In the genomic region with DNA sequence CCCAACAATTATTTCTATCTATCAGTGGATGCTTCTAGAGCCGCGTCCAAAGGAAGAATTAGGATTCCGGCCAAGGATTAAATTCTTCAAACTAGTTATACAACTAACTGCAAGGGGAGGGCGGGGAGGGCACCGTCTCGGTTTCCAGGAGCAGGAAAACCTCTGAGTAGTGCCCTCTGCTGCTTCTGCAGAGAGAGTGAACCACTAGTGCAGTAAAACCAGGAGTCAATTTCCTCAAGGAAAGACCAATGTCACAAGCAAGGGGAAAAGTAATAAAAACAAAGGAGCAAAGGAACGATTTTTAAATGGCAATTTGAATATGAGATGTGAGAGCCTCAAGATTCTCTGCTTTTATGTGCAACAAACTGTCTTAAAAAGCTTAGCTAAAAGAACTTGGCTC, we compare ENCODE assay signal across 9 cellular contexts. TPM values are rescaled to one million over a fixed set of nuclear protein-coding genes. Genes with fewer than 3 reads are reported as not detected.
DNase-seq lines count a peak whose midpoint lies in the region; ATAC-seq and TF ChIP-seq lines count a peak whose summit lies in the region.
"Had no signal": no experiment of that assay in that cellular context is flagged by ENCODE, and none has a peak within 500 bp of the region (broad histone marks: within the 10 kb centered on the region; RNA-seq: fewer than 3 reads in every experiment).

No MANE protein-coding gene starts in this region.

- DNase-seq in AG20443 (ENCODE audit: low spot score), result peak; percentile 76
- peak; percentile 17 for DNase-seq in MG63
- DNase-seq in endothelial cell (ENCODE audit: low spot score), result peak; percentile 26
- DNase-seq in myocyte (ENCODE audit: low read depth), result peak; percentile 33
- DNase-seq in stimulated activated CD4-positive, alpha-beta T cell treated with anti-CD3 and anti-CD28 coated beads, Interleukin-4, amount 100 ng/mL, for 1 hour, result no peak
- DNase-seq: NCI-H1694 treated with DMSO at 0.1 percent for 48 hours had no signal

- no peak overlapping the region for H3K4me3 ChIP-seq in MG63

- ATAC-seq in GM18858 (IDR thresholded peaks at IDR 0.05; ENCODE audit: unreplicated experiment) (no peak), GM18511 (IDR thresholded peaks at IDR 0.05; ENCODE audit: unreplicated experiment) (no peak), HG02852 (IDR thresholded peaks at IDR 0.05; ENCODE audit: unreplicated experiment) (no peak)

- no peaks in the 10 kb centered on the region for H3K9me3 ChIP-seq in MG63

- no peaks in the 10 kb centered on the region for H3K27me3 ChIP-seq in MG63

- TF ChIP-seq CTCF in endothelial cell (IDR thresholded peaks at IDR 0.05; ENCODE audit: unreplicated experiment), result no peak

- H3K4me1 Mint-ChIP-seq in endothelial cell (ENCODE audit: unreplicated experiment), result peaks cover 14% of the 10 kb centered on the region

- no peaks in the 10 kb centered on the region for H3K36me3 ChIP-seq in MG63

- no peak overlapping the region for H3K4me3 Mint-ChIP-seq in endothelial cell (ENCODE audit: unreplicated experiment)

- no peaks in the 10 kb centered on the region for H3K9me3 Mint-ChIP-seq in endothelial cell (ENCODE audit: unreplicated experiment)

- no peaks in the 10 kb centered on the region for H3K27me3 Mint-ChIP-seq in endothelial cell (ENCODE audit: unreplicated experiment)

- H3K27ac Mint-ChIP-seq in endothelial cell (ENCODE audit: unreplicated experiment), result no peak overlapping the region

- H3K36me3 Mint-ChIP-seq in endothelial cell (ENCODE audit: low read depth, unreplicated experiment), result no peaks in the 10 kb centered on the region

RNA-seq across cellular contexts. Expression of a gene that starts 16.5 kb away (rescaled TPM):
- total RNA-seq in MG63 (2014; rRNA removed; shearing (Covaris generic); ENCODE audit: low replicate concordance), result 42.3 and 69.9 TPM in 2 replicates
- total RNA-seq in endothelial cell (ENCODE audit: unreplicated experiment) (43.7 TPM), myocyte (23.6 and 23.9 TPM in 2 replicates)
- polyA plus RNA-seq in myocyte (2012), result 18.7 TPM

RNA-seq across cellular contexts. Expression of a gene that starts 43.1 kb away (rescaled TPM):
- total RNA-seq in MG63 (2014; rRNA removed; shearing (Covaris generic); ENCODE audit: low replicate concordance), result 1.1 and 1.8 TPM in 2 replicates
- total RNA-seq in endothelial cell (ENCODE audit: unreplicated experiment) (9.8 TPM), myocyte (12.3 and 22.7 TPM in 2 replicates)
- 3.4 TPM for polyA plus RNA-seq in myocyte (2012)

RNA-seq across cellular contexts. Expression of a gene that starts 53.9 kb away (rescaled TPM):
- total RNA-seq in MG63 (2014; rRNA removed; shearing (Covaris generic); ENCODE audit: low replicate concordance), result not detected in 2 replicates
- total RNA-seq in endothelial cell (ENCODE audit: unreplicated experiment) (0.36 TPM), myocyte (0.13 and 0.21 TPM in 2 replicates)
- 0.30 TPM for polyA plus RNA-seq in myocyte (2012)
